ENCODE assay signal across 16 cellular contexts in the genomic region with DNA sequence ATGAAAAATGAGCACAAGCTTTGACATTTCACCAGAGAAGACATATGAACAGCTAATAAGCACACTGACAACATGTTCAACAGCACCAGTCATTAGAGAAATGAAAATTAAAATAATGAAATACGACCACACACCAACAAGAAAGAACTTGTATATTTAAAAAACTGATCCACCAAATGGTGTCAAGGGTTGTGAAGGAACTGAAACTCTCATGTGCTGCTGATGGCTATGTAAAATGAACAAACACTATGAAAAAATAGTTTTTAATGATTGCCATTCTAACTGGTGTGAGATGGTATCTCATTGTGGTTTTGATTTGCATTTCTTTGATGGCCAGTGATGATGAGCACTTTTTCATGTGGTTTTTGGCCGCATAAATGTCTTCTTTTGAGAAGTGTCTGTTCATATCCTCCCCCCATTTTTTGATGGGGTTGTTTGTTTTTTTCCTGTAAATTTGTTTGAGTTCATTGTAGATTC.
DNase-seq lines count a peak whose midpoint lies in the region; ATAC-seq lines count a peak whose summit lies in the region.
"Had no signal": no experiment of that assay in that cellular context is flagged by ENCODE, and none has a peak within 500 bp of the region (broad histone marks: within the 10 kb centered on the region; RNA-seq: fewer than 3 reads in every experiment).

No MANE protein-coding gene starts in this region.

- DNase-seq in M059J (ENCODE audit: low read depth): peak; percentile 14
- DNase-seq in globus pallidus (ENCODE audit: low spot score): no peak
- DNase-seq in kidney tubule cell (ENCODE audit: low spot score): no peak
- DNase-seq in NCI-H1417 (lab: John Stamatoyannopoulos, UW): no peak
- DNase-seq in NCI-H1048 (lab: John Stamatoyannopoulos, UW): no peak
- DNase-seq: activated CD4-positive, alpha-beta T cell treated with anti-CD3 and anti-CD28 coated beads, Interleukin-2, amount 50 U/mL, for 48 hours; activated T-cell treated with anti-CD3 and anti-CD28 coated beads, Interleukin-2, amount 50 U/mL, for 72 hours; adrenal gland; Kasumi-1; NCI-H187; NCI-H446 treated with DMSO at 0.1 percent for 48 hours; OCI-M1; thyroid gland had no signal

- peak; percentile 85 for ATAC-seq in GM18867 (IDR thresholded peaks at IDR 0.05; ENCODE audit: unreplicated experiment)
- peak; percentile 69 for ATAC-seq in GM21786 (IDR thresholded peaks at IDR 0.05; ENCODE audit: unreplicated experiment)
- ATAC-seq: activated T-cell treated with anti-CD3 and anti-CD28 coated beads, Interleukin-2, amount 50 U/mL, for 72 hours; HCT116 had no signal
